In the genomic region with DNA sequence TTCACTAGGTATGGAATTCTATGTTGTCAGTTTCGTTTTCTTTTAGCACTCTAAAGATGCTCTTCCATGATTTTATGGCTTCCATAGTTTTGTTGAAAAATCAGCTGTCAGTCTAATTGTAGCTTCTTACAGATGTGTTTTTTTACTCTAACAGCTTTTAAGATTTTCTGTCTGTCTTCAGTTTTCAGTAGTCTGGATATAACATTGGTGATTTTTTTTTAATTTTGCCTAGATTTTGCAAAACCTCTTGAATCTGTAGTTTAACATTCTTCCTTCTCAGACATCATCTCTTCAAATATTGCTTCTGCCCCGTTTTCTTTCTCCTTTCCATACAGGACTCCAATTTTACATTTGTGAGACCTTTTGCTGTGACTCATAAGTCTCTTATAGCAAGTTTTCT, we compare ENCODE assay signal across 18 cellular contexts. TPM values are rescaled to one million over a fixed set of nuclear protein-coding genes. Genes with fewer than 3 reads are reported as not detected.
DNase-seq lines count a peak whose midpoint lies in the region; ATAC-seq and TF ChIP-seq lines count a peak whose summit lies in the region.
"Had no signal": no experiment of that assay in that cellular context is flagged by ENCODE, and none has a peak within 500 bp of the region (broad histone marks: within the 10 kb centered on the region; RNA-seq: fewer than 3 reads in every experiment).

No MANE protein-coding gene starts in this region.

- H3K4me1 Mint-ChIP-seq in activated CD4-positive, alpha-beta memory T cell treated with anti-CD3 and anti-CD28 coated beads for 36 hours (ENCODE audit: low read depth), result no peaks in the 10 kb centered on the region
- H3K4me1 Mint-ChIP-seq: stimulated activated memory B cell treated with anti-CD40 and anti-IgM and Interleukin-4, amounts not matched to agents 10 μg/mL and 1 μg/mL and 100 μg/mL, for 72 hours had no signal

- no peak for TF ChIP-seq POLR2A in HCT116 (IDR thresholded peaks at IDR 0.05; ENCODE audit: borderline replicate concordance, extremely low read depth, insufficient read depth, insufficient read length)

- TF ChIP-seq RAD21 in HCT116 (IDR thresholded peaks at IDR 0.05; ENCODE audit: low read depth), result no peak

- peaks cover 27% of the 10 kb centered on the region for H3K9me3 Mint-ChIP-seq in activated CD4-positive, alpha-beta memory T cell treated with anti-CD3 and anti-CD28 coated beads for 36 hours

- H3K79me2 ChIP-seq in HCT116 (ENCODE audit: insufficient read depth, low read length), result no peaks in the 10 kb centered on the region
- no peaks in the 10 kb centered on the region for H3K79me2 ChIP-seq in PC-3 (ENCODE audit: low read length)

- H3K27me3 ChIP-seq in HCT116 (ENCODE audit: insufficient read depth, low read length) (no peaks in the 10 kb centered on the region), PC-3 (ENCODE audit: low read length) (no peaks in the 10 kb centered on the region)
- H3K27me3 ChIP-seq: adrenal gland, BE2C, dorsolateral prefrontal cortex, neutrophil had no signal

- H3K27ac ChIP-seq in HCT116 (ENCODE audit: low read depth, low read length) (no peak overlapping the region), PC-3 (ENCODE audit: low read length) (no peak overlapping the region)
- H3K27ac ChIP-seq: 22Rv1, adrenal gland, dorsolateral prefrontal cortex, left ventricle myocardium inferior, neutrophil had no signal

- H3K9ac ChIP-seq in HCT116 (ENCODE audit: low read length) (no peak overlapping the region), PC-3 (ENCODE audit: low read length) (no peak overlapping the region)

- no peaks in the 10 kb centered on the region for H3F3A ChIP-seq in PC-3 (ENCODE audit: low read length, unreplicated experiment)

- H3K4me3 Mint-ChIP-seq in activated CD4-positive, alpha-beta memory T cell treated with anti-CD3 and anti-CD28 coated beads for 36 hours, result no peak overlapping the region
- H3K4me3 Mint-ChIP-seq: stimulated activated memory B cell treated with anti-CD40 and anti-IgM and Interleukin-4, amounts not matched to agents 10 μg/mL and 1 μg/mL and 100 μg/mL, for 72 hours had no signal

- H3K27ac Mint-ChIP-seq in activated CD4-positive, alpha-beta memory T cell treated with anti-CD3 and anti-CD28 coated beads for 36 hours, result no peak overlapping the region
- H3K27ac Mint-ChIP-seq: activated T-helper 2 cell treated with anti-CD3 and anti-CD28 coated beads, Interferon-gamma antibody, Interleukin-2, Interleukin-4, amounts not matched to agents 10 μg/mL and 5 μg/mL and 100 μg/mL, durations not matched to agents 14 hours and 24 hours and 36 hours; stimulated activated memory B cell treated with anti-CD40 and anti-IgM and Interleukin-4, amounts not matched to agents 10 μg/mL and 1 μg/mL and 100 μg/mL, for 72 hours had no signal

- H3K4me1 ChIP-seq in HCT116 (ENCODE audit: control insufficient read depth in 1 of 2, insufficient read depth in 2 of 2, low read length in 2 of 2), result no peaks in the 10 kb centered on the region
- H3K4me1 ChIP-seq in PC-3 (ENCODE audit: insufficient read depth, low read length), result peaks cover 5% of the 10 kb centered on the region
- H3K4me1 ChIP-seq: adrenal gland, BE2C, left ventricle myocardium inferior had no signal

- no peaks in the 10 kb centered on the region for H3K36me3 ChIP-seq in HCT116 (ENCODE audit: control insufficient read depth in 1 of 2, insufficient read depth in 2 of 2, low read length in 2 of 2)
- no peaks in the 10 kb centered on the region for H3K36me3 ChIP-seq in PC-3 (ENCODE audit: low read depth, low read length)
- H3K36me3 ChIP-seq: adrenal gland, BE2C, left ventricle myocardium inferior, neutrophil had no signal

- intact Hi-C loops in HCT116 (cut with micrococcal nuclease) (no loop called here), PC-3 (cut with micrococcal nuclease) (no loop called here)
- intact Hi-C loops in activated CD4-positive, alpha-beta memory T cell treated with anti-CD3 and anti-CD28 coated beads for 36 hours (cut with micrococcal nuclease), result no loop called here

- POLR2A ChIA-PET in HCT116 (lab: Charles Lee) (no interaction called here), PC-3 (lab: Charles Lee; ENCODE audit: unreplicated experiment) (no interaction called here)
- POLR2A ChIA-PET in activated CD4-positive, alpha-beta memory T cell treated with anti-CD3 and anti-CD28 coated beads for 36 hours (lab: Charles Lee), result interaction anchor here (0.6 kb wide), 1 partner anchor 215 kb away, joined by 4 read pairs; no protein-coding TSS in a partner anchor

- BruUV-seq in HCT116 (replicated peaks; lab: Mats Ljungman, UMichigan) (no TSS peak), PC-3 (replicated peaks; lab: Mats Ljungman, UMichigan) (no TSS peak)

- no peak overlapping the region for H3K4me2 ChIP-seq in HCT116 (ENCODE audit: low read length)
- no peak overlapping the region for H3K4me2 ChIP-seq in PC-3 (ENCODE audit: low read length)

- no peak for TF ChIP-seq CTCF in HCT116 (IDR thresholded peaks at IDR 0.05 in 2 of 3, conservative IDR thresholded peaks at IDR 0.05 in 1 of 3; ENCODE audit: borderline replicate concordance in 1 of 3, insufficient read depth in 1 of 3, low read depth in 2 of 3, low read length in 2 of 3)
- TF ChIP-seq CTCF in PC-3 (conservative IDR thresholded peaks at IDR 0.05; ENCODE audit: low read depth, low read length), result no peak

- RAD21 ChIA-PET in HCT116 (lab: Charles Lee; ENCODE audit: low non-redundant PET in 1 of 2, low total read pairs in 2 of 2, uncharacterized antibody in 2 of 2, unreplicated experiment in 2 of 2), result no interaction called here

- H3K36me3 Mint-ChIP-seq in activated CD4-positive, alpha-beta memory T cell treated with anti-CD3 and anti-CD28 coated beads for 36 hours, result peaks cover 8% of the 10 kb centered on the region

- peaks cover 3% of the 10 kb centered on the region for H3K27me3 Mint-ChIP-seq in activated CD4-positive, alpha-beta memory T cell treated with anti-CD3 and anti-CD28 coated beads for 36 hours

- no peak overlapping the region for H2AFZ ChIP-seq in HCT116 (ENCODE audit: low read depth, low read length, poor library complexity, severe bottlenecking)
- no peak overlapping the region for H2AFZ ChIP-seq in PC-3 (ENCODE audit: low read length)

- DNase-seq in DMS 273 (lab: John Stamatoyannopoulos, UW; ENCODE audit: unreplicated experiment), result peak; percentile 35
- DNase-seq in DMS 273 treated with DMSO at 0.1 percent for 48 hours (lab: John Stamatoyannopoulos, UW), result no peak
- DNase-seq in HCT116 (ENCODE audit: low read depth, low spot score), result no peak
- peak; percentile 45 for DNase-seq in PC-3
- DNase-seq in fibroblast of peridontal ligament (ENCODE audit: extremely low read depth), result peak; percentile 11
- DNase-seq in activated CD4-positive, alpha-beta memory T cell treated with anti-CD3 and anti-CD28 coated beads for 36 hours, result no peak
- DNase-seq: adrenal gland, BE2C, dorsolateral prefrontal cortex, IMR-90, left ventricle myocardium inferior, SIG-M5 had no signal

- H3K9me3 ChIP-seq in HCT116 (ENCODE audit: control insufficient read depth in 1 of 2, insufficient read depth in 1 of 2, low read depth in 1 of 2, low read length in 2 of 2), result peaks cover 9 to 17% of the 10 kb centered on the region in 2 experiments; a peak in 2 of 4 replicates
- peaks cover 12% of the 10 kb centered on the region; the same call in 1 of the 2 replicates for H3K9me3 ChIP-seq in PC-3 (ENCODE audit: low read length)

- no peaks in the 10 kb centered on the region for H4K20me1 ChIP-seq in HCT116 (ENCODE audit: insufficient read depth)
- H4K20me1 ChIP-seq in PC-3 (ENCODE audit: low read length), result no peaks in the 10 kb centered on the region

- H3K9me2 ChIP-seq in HCT116 (ENCODE audit: insufficient read depth) (no peaks in the 10 kb centered on the region), PC-3 (replicated peaks; ENCODE audit: low read length) (no peaks in the 10 kb centered on the region)

- CTCF ChIA-PET in HCT116 (lab: Charles Lee) (no interaction called here), PC-3 (lab: Charles Lee) (no interaction called here)
- CTCF ChIA-PET in activated CD4-positive, alpha-beta memory T cell treated with anti-CD3 and anti-CD28 coated beads for 36 hours (lab: Charles Lee), result no interaction called here

- ATAC-seq in HCT116, result no peak
- ATAC-seq in PC-3, result no peak
- ATAC-seq in GM18873 (IDR thresholded peaks at IDR 0.05; ENCODE audit: low FRiP score, unreplicated experiment), result no peak
- ATAC-seq in GM21360 (IDR thresholded peaks at IDR 0.05; ENCODE audit: unreplicated experiment), result no peak
- ATAC-seq: stimulated activated memory B cell treated with anti-CD40 and anti-IgM and Interleukin-4, amounts not matched to agents 10 μg/mL and 1 μg/mL and 100 μg/mL, for 72 hours had no signal

- no peak overlapping the region for H3K4me3 ChIP-seq in HCT116 (replicated peaks in 1 of 2; ENCODE audit: low read depth in 1 of 2, low read length in 2 of 2)
- H3K4me3 ChIP-seq in PC-3 (ENCODE audit: low read length), result no peak overlapping the region
- H3K4me3 ChIP-seq: adrenal gland, dorsolateral prefrontal cortex, left ventricle myocardium inferior had no signal

TF ChIP-seq in HCT116, 20 proteins besides CTCF, POLR2A, EP300 and RAD21:
- TF ChIP-seq EZH2phosphoT487 (IDR thresholded peaks at IDR 0.05; ENCODE audit: borderline replicate concordance) (no peak), CBX3 (IDR thresholded peaks at IDR 0.05; ENCODE audit: low read depth) (peak; percentile 86; the same call in 1 of the 2 replicates)

RNA-seq across cellular contexts. Expression of a gene that starts 17.9 kb away (rescaled TPM):
- total RNA-seq in HCT116 (2021; ENCODE audit: unreplicated experiment) (49.3 TPM), PC-3 (2014; rRNA removed) (48.7 and 59.1 TPM in 2 replicates)
- 22.0 and 25.0 TPM in 2 replicates for polyA plus RNA-seq in HCT116 (2012)
- total RNA-seq in activated CD4-positive, alpha-beta memory T cell treated with anti-CD3 and anti-CD28 coated beads for 36 hours, result 10 to 100 TPM; 47.6 to 51.1 TPM

Comparison
In these comparisons a context has a peak if more than half of its experiments do, and no peak if none do; other contexts are left out.
1. DNase-seq: peak in DMS 273 (single experiment), PC-3 (single experiment) and fibroblast of peridontal ligament (single experiment); none in DMS 273 treated with DMSO at 0.1 percent for 48 hours (single experiment), HCT116 (single experiment) and activated CD4-positive, alpha-beta memory T cell treated with anti-CD3 and anti-CD28 coated beads for 36 hours (single experiment).